8 cellular contexts compared by ENCODE assay signal in the genomic region with DNA sequence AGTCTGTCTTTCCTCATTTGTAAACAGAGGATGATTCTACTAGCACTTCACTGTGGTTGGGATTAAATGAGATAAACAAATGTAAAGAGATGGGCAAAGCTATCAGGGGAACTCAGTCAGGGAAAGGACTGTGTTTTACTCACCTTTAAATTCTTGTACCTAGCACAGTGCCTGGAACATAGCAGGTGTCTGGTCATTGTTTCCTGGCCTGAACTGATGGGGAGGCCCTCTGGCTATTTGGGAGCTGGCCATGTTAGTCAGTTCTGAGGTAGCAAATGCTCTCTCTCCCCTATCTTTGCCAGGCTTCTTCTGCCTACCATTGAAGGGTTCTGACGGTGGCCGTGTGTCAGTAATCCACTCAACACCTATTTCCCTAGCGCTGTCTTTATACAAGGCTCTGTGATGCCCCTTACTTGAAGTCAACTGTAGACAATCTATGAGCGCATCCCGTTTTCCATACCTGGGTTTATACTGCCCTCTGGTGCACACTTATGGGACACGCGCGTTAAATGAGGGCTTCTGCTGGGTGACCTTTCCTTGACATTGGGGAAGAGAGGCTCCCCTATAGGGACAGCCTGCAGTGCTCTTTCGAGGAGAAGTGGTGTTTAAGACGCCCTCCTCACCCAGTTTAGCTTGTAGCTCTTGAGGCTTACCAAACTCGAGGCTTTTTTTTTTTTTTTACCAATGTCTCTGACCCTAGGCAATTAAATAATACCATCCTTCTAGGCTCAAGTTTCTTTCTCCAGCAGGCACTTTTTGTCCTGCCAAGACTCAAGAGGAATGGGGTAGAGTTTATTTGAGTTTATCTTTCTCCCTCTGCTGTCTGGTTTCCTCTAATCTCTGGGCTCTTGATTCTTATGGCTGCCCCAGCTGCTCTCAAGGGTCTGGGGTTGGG.
DNase-seq lines count a peak whose midpoint lies in the region; ATAC-seq lines count a peak whose summit lies in the region.

No MANE protein-coding gene starts in this region.

- DNase-seq in EL (peak; percentile 62), NCI-H446 (lab: John Stamatoyannopoulos, UW) (peak; percentile 39 to 73), left kidney (ENCODE audit: low read depth, low spot score) (peak; percentile 87)
- peak; percentile 48 for DNase-seq in central memory CD4-positive, alpha-beta T cell
- peak; percentile 75 for DNase-seq in stimulated activated CD4-positive, alpha-beta T cell treated with anti-CD3 and anti-CD28 coated beads, Interleukin-4, amount 100 ng/mL, for 24 hours

- ATAC-seq in HG03095 (IDR thresholded peaks at IDR 0.05; ENCODE audit: unreplicated experiment) (peak; percentile 73), GM21786 (IDR thresholded peaks at IDR 0.05; ENCODE audit: unreplicated experiment) (no peak)
- ATAC-seq in activated CD4-positive, CD25-positive, alpha-beta regulatory T cell treated with anti-CD3 and anti-CD28 coated beads, Interleukin-2, amount 50 U/mL, for 24 hours: peak; percentile 68 to 80
